In genomic region chr13:48232420-48233096, GRCh38 we compare ENCODE assay signal across 8 cellular contexts. TPM values are rescaled to one million over a fixed set of nuclear protein-coding genes. Genes with fewer than 3 reads are reported as not detected.
A peak's percentile ranks its signal among the peaks of the same experiment; 100 is the strongest.
DNase-seq lines count a peak whose midpoint lies in the region; ATAC-seq lines count a peak whose summit lies in the region.

No MANE protein-coding gene starts in this region.

- H3K27ac ChIP-seq in iPS DF 6.9 (ENCODE audit: low read length) = no peak overlapping the region

- H3K4me3 ChIP-seq in adipocyte (ENCODE audit: low read length) (peak overlapping the region; percentile 98), iPS DF 6.9 (ENCODE audit: low read length) (peak overlapping the region; percentile 98), skeletal muscle cell (ENCODE audit: low read depth, low read length) (peak overlapping the region; percentile 85)

- H3K27me3 ChIP-seq in adipocyte (replicated peaks; ENCODE audit: control insufficient read depth, insufficient read depth, low read length) (no peaks in the 10 kb centered on the region), iPS DF 6.9 (ENCODE audit: control insufficient read depth, insufficient read depth, low read length) (no peaks in the 10 kb centered on the region)

- ATAC-seq in Right ventricle myocardium inferior (peak; percentile 29), HG03342 (IDR thresholded peaks at IDR 0.05; ENCODE audit: unreplicated experiment) (peak; percentile 4)

- WGBS in iPS DF 6.9 (ENCODE audit: insufficient coverage, insufficient read length) = no CpG with 5 or more reads among the region's 31 CpGs

- H3K36me3 ChIP-seq in adipocyte (ENCODE audit: control insufficient read depth, insufficient read depth, low read length, severe bottlenecking) (no peaks in the 10 kb centered on the region), iPS DF 6.9 (ENCODE audit: control insufficient read depth, insufficient read depth, low read length) (no peaks in the 10 kb centered on the region)

- intact Hi-C loops in Right ventricle myocardium inferior (cut with DNase I) = loop anchor here (1.0 to 10.0 kb wide), 5 partner anchors 71 to 352 kb away; partner anchors contain the start of genes MED4, NUDT15 and RB1
- intact Hi-C loops in cardiac septum (cut with DNase I) = loop anchor here (10.0 kb wide), 1 partner anchor 138 kb away; the partner anchor contains the start of gene MED4

- H3K4me1 ChIP-seq in adipocyte (ENCODE audit: control insufficient read depth, insufficient read depth, low read length) = peaks cover 48% of the 10 kb centered on the region
- 0 out of 2 replicates have a peak, but pooled peaks cover 1% of the 10 kb centered on the region for H3K4me1 ChIP-seq in iPS DF 6.9 (ENCODE audit: control insufficient read depth, insufficient read depth, low read length)

- H3K9me3 ChIP-seq in adipocyte (ENCODE audit: control insufficient read depth, low read length) = no peaks in the 10 kb centered on the region
- no peaks in the 10 kb centered on the region for H3K9me3 ChIP-seq in iPS DF 6.9 (ENCODE audit: control insufficient read depth, insufficient read depth, low read length)

- H3K9ac ChIP-seq in adipocyte (ENCODE audit: low read length) = peak overlapping the region; percentile 79

- DNase-seq in Right ventricle myocardium inferior (ENCODE audit: missing footprints) = no peak
- no peak for DNase-seq in cardiac septum (ENCODE audit: low spot score)
- no peak for DNase-seq in adipocyte (ENCODE audit: low read depth)
- no peak for DNase-seq in iPS DF 6.9 (ENCODE audit: low read depth, low spot score)
- no peak for DNase-seq in skeletal muscle cell (ENCODE audit: low read depth)
- no peak for DNase-seq in OCI-M1 (lab: John Stamatoyannopoulos, UW)
- DNase-seq in NK-92 (lab: John Stamatoyannopoulos, UW; ENCODE audit: unreplicated experiment) = no peak

RNA-seq across cellular contexts. Expression of gene ITM2B, which starts 0.4 kb away (rescaled TPM):
- total RNA-seq in Right ventricle myocardium inferior (537 TPM), cardiac septum (386 TPM)
